ENCODE assay signal across 8 cellular contexts in the genomic region with DNA sequence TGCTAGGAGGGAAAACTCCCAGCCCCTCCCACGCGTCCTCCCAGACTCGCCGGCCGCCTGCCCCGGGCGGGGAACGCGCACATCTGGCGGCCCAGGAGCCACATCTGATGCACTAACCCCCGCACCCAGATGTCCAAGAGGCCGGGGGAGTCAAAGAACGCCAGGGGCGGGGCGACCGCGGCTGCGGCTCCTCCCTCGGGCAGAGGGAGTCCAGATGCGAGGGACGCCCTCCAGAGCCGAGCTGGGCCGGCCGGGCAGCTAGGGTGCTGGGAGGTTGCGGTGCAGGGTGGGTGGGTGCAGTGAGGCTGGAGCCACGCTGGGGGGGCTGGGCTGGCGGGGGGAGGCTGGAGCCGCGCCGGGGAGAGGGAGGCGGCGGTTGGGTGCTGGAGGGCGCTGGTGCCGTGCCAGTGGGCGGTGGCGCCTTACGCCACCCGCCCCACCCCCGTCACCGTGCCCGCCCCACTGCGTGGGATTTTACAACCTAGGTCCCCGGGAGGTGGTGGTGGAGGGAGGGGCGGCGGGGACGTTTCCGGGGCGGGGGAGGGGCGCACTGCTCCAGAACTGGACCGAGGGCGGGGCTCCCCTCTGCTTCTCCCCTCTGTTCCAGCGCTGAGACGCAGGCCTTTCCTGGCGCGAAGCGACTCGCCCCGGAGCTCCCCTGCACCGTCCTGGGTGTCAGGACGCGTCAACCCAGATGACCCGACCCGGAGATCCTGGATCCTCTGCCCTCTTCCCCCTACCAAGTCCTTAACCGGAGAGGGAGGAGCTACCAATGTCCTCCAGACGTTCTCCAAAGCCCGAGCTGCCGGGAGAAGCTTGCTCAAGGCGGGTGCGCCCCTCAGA.
DNase-seq lines count a peak whose midpoint lies in the region; ATAC-seq, FAIRE-seq and TF ChIP-seq lines count a peak whose summit lies in the region.

No MANE protein-coding gene starts in this region.

- DNase-seq in NCI-H1436 treated with DMSO at 0.1 percent for 48 hours (lab: John Stamatoyannopoulos, UW) (peak; percentile 56), T-helper 22 cell (ENCODE audit: low read depth) (peak; percentile 65), astrocyte (ENCODE audit: low read depth) (peak; percentile 83), hippocampal formation (lab: John Stamatoyannopoulos, UW) (peak; percentile 63 to 85), retina (peak; percentile 93), cerebellar nuclear complex (lab: John Stamatoyannopoulos, UW) (no peak)

- H3K4me3 Mint-ChIP-seq in astrocyte (ENCODE audit: unreplicated experiment), result peak overlapping the region; percentile 89

- peak overlapping the region; percentile 98 for H3K27ac ChIP-seq in astrocyte (ENCODE audit: low read depth, low read length)

- H3K9ac ChIP-seq in astrocyte (ENCODE audit: low read length), result peak overlapping the region; percentile 87

- H3K27me3 ChIP-seq in astrocyte (ENCODE audit: insufficient read depth, low read length), result no peaks in the 10 kb centered on the region

- peak overlapping the region; percentile 82 for H3K4me3 ChIP-seq in astrocyte (ENCODE audit: insufficient read depth, low read depth, low read length)

- H3K79me2 ChIP-seq in astrocyte (ENCODE audit: insufficient read depth, low read length), result no peaks in the 10 kb centered on the region

- H3K9me3 ChIP-seq in astrocyte (ENCODE audit: insufficient read depth, low read depth, low read length), result no peaks in the 10 kb centered on the region

- peak; percentile 65 for ATAC-seq in GM18498 (IDR thresholded peaks at IDR 0.05; ENCODE audit: unreplicated experiment)
- ATAC-seq in HG02840 (IDR thresholded peaks at IDR 0.05; ENCODE audit: low FRiP score, unreplicated experiment), result peak; percentile 63

- no peak for FAIRE-seq in astrocyte (lab: Jason Lieb, UNC)

- no peaks in the 10 kb centered on the region for H3K9me3 Mint-ChIP-seq in astrocyte (ENCODE audit: unreplicated experiment)

- H3K27ac Mint-ChIP-seq in astrocyte (ENCODE audit: unreplicated experiment), result peak overlapping the region; percentile 95

- peaks cover 32% of the 10 kb centered on the region for H3K4me1 Mint-ChIP-seq in astrocyte (ENCODE audit: low read depth, unreplicated experiment)

- no peaks in the 10 kb centered on the region for H3K27me3 Mint-ChIP-seq in astrocyte (ENCODE audit: low read depth, unreplicated experiment)

- H3K4me1 ChIP-seq in astrocyte (ENCODE audit: insufficient read depth, low read length), result peaks cover 29% of the 10 kb centered on the region

- no peak for TF ChIP-seq CTCF in astrocyte (IDR thresholded peaks at IDR 0.05; ENCODE audit: insufficient read depth, low read depth, low read length)

- H2AFZ ChIP-seq in astrocyte (ENCODE audit: low read depth, low read length), result peak overlapping the region; percentile 93

- H4K20me1 ChIP-seq in astrocyte (ENCODE audit: insufficient read depth, low read length), result no peaks in the 10 kb centered on the region

- H3K4me2 ChIP-seq in astrocyte (ENCODE audit: low read length), result peak overlapping the region; percentile 93

- H3K36me3 Mint-ChIP-seq in astrocyte (ENCODE audit: low read depth, unreplicated experiment), result no peaks in the 10 kb centered on the region

- H3K36me3 ChIP-seq in astrocyte (ENCODE audit: insufficient read depth, low read length), result no peaks in the 10 kb centered on the region

Comparison
In these comparisons a context has a peak if more than half of its experiments do, and no peak if none do; other contexts are left out.
1. DNase-seq: peak in NCI-H1436 treated with DMSO at 0.1 percent for 48 hours (single experiment), T-helper 22 cell (single experiment), astrocyte (single experiment), hippocampal formation (2 of 2) and retina (single experiment); none in cerebellar nuclear complex (0 of 2).